ENCODE assay signal across 8 cellular contexts in genomic region chr4:473575-474457, GRCh38.
DNase-seq lines count a peak whose midpoint lies in the region; ATAC-seq and FAIRE-seq lines count a peak whose summit lies in the region.

No MANE protein-coding gene starts in this region.

- H3K36me3 Mint-ChIP-seq in central memory CD8-positive, alpha-beta T cell (ENCODE audit: insufficient read depth): peaks cover 35% of the 10 kb centered on the region

- H3K4me1 Mint-ChIP-seq in central memory CD8-positive, alpha-beta T cell: peaks cover 32% of the 10 kb centered on the region

- ATAC-seq in GM18868 (IDR thresholded peaks at IDR 0.05; ENCODE audit: unreplicated experiment): peak; percentile 98
- ATAC-seq in HG03103 (IDR thresholded peaks at IDR 0.05; ENCODE audit: low read depth, unreplicated experiment): peak; percentile 100
- ATAC-seq in central memory CD8-positive, alpha-beta T cell (replicated peaks; ENCODE audit: extremely low read depth, poor library complexity, severe bottlenecking): peak; percentile 100

- H3K36me3 ChIP-seq in ACC112 (ENCODE audit: insufficient read depth, low read length): peaks cover 34% of the 10 kb centered on the region

- peak; percentile 95 for DNase-seq in NCI-H2196 treated with DMSO at 0.1 percent for 48 hours (lab: John Stamatoyannopoulos, UW; ENCODE audit: unreplicated experiment)
- DNase-seq in activated CD4-positive, CD25-positive, alpha-beta regulatory T cell (lab: John Stamatoyannopoulos, UW): peak; percentile 68 to 83 (median 80)
- DNase-seq in central memory CD8-positive, alpha-beta T cell (ENCODE audit: low spot score in 2 of 2): peak; percentile 82 to 97
- DNase-seq in stimulated activated CD4-positive, alpha-beta T cell treated with anti-CD3 and anti-CD28 coated beads, Interleukin-12 subunit alpha, Interleukin-12 subunit beta, amount 100 ng/mL, for 24 hours (ENCODE audit: low read depth in 2 of 2): peak; percentile 85 to 87

- peaks cover 43% of the 10 kb centered on the region for H3K79me2 ChIP-seq in ACC112 (ENCODE audit: control insufficient read depth, insufficient read depth, low read length, unreplicated experiment)

- peak overlapping the region; percentile 89 for H3K4me3 ChIP-seq in ACC112 (ENCODE audit: low read depth, low read length)

- peaks cover 4% of the 10 kb centered on the region for H3K4me1 ChIP-seq in ACC112 (ENCODE audit: control insufficient read depth, insufficient read depth, low read length, unreplicated experiment)

- peak overlapping the region; percentile 99 for H3K4me3 Mint-ChIP-seq in central memory CD8-positive, alpha-beta T cell

- H3K27ac ChIP-seq in ACC112 (ENCODE audit: low read depth, low read length): peak overlapping the region; percentile 71

- peak overlapping the region; percentile 68 for H2AFZ ChIP-seq in ACC112 (ENCODE audit: low read length, unreplicated experiment)

- peaks cover 8% of the 10 kb centered on the region for H3K9me3 Mint-ChIP-seq in central memory CD8-positive, alpha-beta T cell

- H3K27me3 ChIP-seq in ACC112 (ENCODE audit: insufficient read depth, low read length): no peaks in the 10 kb centered on the region

- peak overlapping the region; percentile 99 for H3K27ac Mint-ChIP-seq in central memory CD8-positive, alpha-beta T cell (ENCODE audit: low read depth)

- FAIRE-seq in islet of Langerhans (lab: Jason Lieb, UNC): peak; percentile 97

- H3K27me3 Mint-ChIP-seq in central memory CD8-positive, alpha-beta T cell: no peaks in the 10 kb centered on the region

Comparison
In these comparisons a context has a peak if more than half of its experiments do, and no peak if none do; other contexts are left out.
1. Peak in every context shown above with its lines: DNase-seq, ATAC-seq, H3K4me3 ChIP-seq and H3K27ac ChIP-seq.